In genomic region chr5:76283670-76284069, GRCh38 we compare ENCODE assay signal across 1 cellular context.
TF ChIP-seq lines count a peak whose summit lies in the region.

No MANE protein-coding gene starts in this region.

TF ChIP-seq in GM23338, 12 proteins besides CTCF, POLR2A, EP300 and RAD21 (continued from another document):
- no peak for TF ChIP-seq ZNF462 (CRISPR knock-in tag; IDR thresholded peaks at IDR 0.05)
- no peak for TF ChIP-seq ZNF331 (CRISPR knock-in tag; IDR thresholded peaks at IDR 0.05; ENCODE audit: low read depth)
